10 cellular contexts compared by ENCODE assay signal in genomic region chr7:151313857-151314256, GRCh38. TPM values are rescaled to one million over a fixed set of nuclear protein-coding genes. Genes with fewer than 3 reads are reported as not detected.
A peak's percentile ranks its signal among the peaks of the same experiment; 100 is the strongest.
DNase-seq lines count a peak whose midpoint lies in the region; ATAC-seq, FAIRE-seq and TF ChIP-seq lines count a peak whose summit lies in the region.
"Had no signal": no experiment of that assay in that cellular context is flagged by ENCODE, and none has a peak within 500 bp of the region (broad histone marks: within the 10 kb centered on the region; RNA-seq: fewer than 3 reads in every experiment).

No MANE protein-coding gene starts in this region.

- H3K79me2 ChIP-seq in HepG2 (ENCODE audit: insufficient read depth, low read length) = no peaks in the 10 kb centered on the region

- TF ChIP-seq CTCF in cardiac fibroblast (IDR thresholded peaks at IDR 0.05; ENCODE audit: low read depth, low read length) (no peak), HepG2 (CRISPR knock-in tag; IDR thresholded peaks at IDR 0.05) (no peak), type B pancreatic cell (conservative IDR thresholded peaks at IDR 0.05) (no peak), CD14-positive monocyte (IDR thresholded peaks at IDR 0.05) (no peak), prostate gland (IDR thresholded peaks at IDR 0.05) (no peak)

- POLR2A ChIA-PET in HepG2 (lab: Yijun Ruan, JAX) = no interaction called here

- in situ Hi-C loops in HepG2 (cut with HindIII; ENCODE audit: extremely low pct_ligation_motif_present, low pct_unique_long_range_greater_than_20kb) = no loop called here

- peak; percentile 18; the same call in 2 of the 3 replicates for ATAC-seq in HepG2
- peak; percentile 87 for ATAC-seq in aorta (ENCODE audit: low FRiP score)

- H3K4me1 ChIP-seq in HepG2 (ENCODE audit: insufficient read depth, low read length) = peaks cover 6% of the 10 kb centered on the region; the same call in 1 of the 2 replicates
- no peaks in the 10 kb centered on the region for H3K4me1 ChIP-seq in aorta (ENCODE audit: control insufficient read depth in 1 of 2, insufficient read depth in 2 of 2, low read length in 2 of 2)
- no peaks in the 10 kb centered on the region for H3K4me1 ChIP-seq in prostate gland (replicated peaks)

- peaks cover 2% of the 10 kb centered on the region for H3K27me3 Mint-ChIP-seq in type B pancreatic cell
- H3K27me3 Mint-ChIP-seq in CD14-positive monocyte (ENCODE audit: low read depth in 3 of 3) = peaks cover 0 to 8% (median 0%) of the 10 kb centered on the region in 3 donors

- TF ChIP-seq EP300 in HepG2 (IDR thresholded peaks at IDR 0.05; ENCODE audit: low read depth in 2 of 2, low read length in 2 of 2) (no peak), HepG2 (CRISPR knock-in tag; IDR thresholded peaks at IDR 0.05; ENCODE audit: borderline replicate concordance) (no peak)

- CTCF ChIA-PET in HepG2 (lab: Yijun Ruan, JAX; ENCODE audit: low intra/inter-chr PET ratio, low total read pairs) = interaction anchor here (3.7 kb wide), 1 partner anchor 37 kb away, joined by 60 read pairs; no protein-coding TSS in a partner anchor

- intact Hi-C loops in HepG2 (cut with micrococcal nuclease; ENCODE audit: unreplicated experiment) = no loop called here
- intact Hi-C loops in aorta (cut with DNase I) = loop anchor here (2.0 to 5.0 kb wide), 3 partner anchors 35 to 138 kb away; no protein-coding TSS in a partner anchor
- intact Hi-C loops in CD14-positive monocyte (cut with micrococcal nuclease) = loop anchor here (2.0 to 5.0 kb wide), 2 partner anchors 37 to 133 kb away; no protein-coding TSS in a partner anchor
- intact Hi-C loops in prostate gland (cut with DNase I) = loop anchor here (2.0 kb wide), 1 partner anchor 37 kb away; no protein-coding TSS in a partner anchor

- no peaks in the 10 kb centered on the region for H3K36me3 ChIP-seq in HepG2 (replicated peaks in 1 of 2; ENCODE audit: control insufficient read depth in 1 of 2, insufficient read depth in 2 of 2, low read length in 2 of 2)
- H3K36me3 ChIP-seq in aorta (ENCODE audit: control insufficient read depth in 1 of 2, insufficient read depth in 2 of 2, low read length in 1 of 2) = no peaks in the 10 kb centered on the region
- H3K36me3 ChIP-seq in prostate gland = no peaks in the 10 kb centered on the region

- 45% methylated on average over 8 of the region's 10 CpGs for WGBS in HepG2 (ENCODE audit: low lambda C conversion rate)
- 7 to 11% methylated on average over 10 of the region's 10 CpGs for WGBS in aorta, 2 donors
- 34% methylated on average over 10 of the region's 10 CpGs for WGBS in prostate gland

- H3K9me3 ChIP-seq in HepG2 (ENCODE audit: low read length) = peaks cover 10% of the 10 kb centered on the region
- H3K9me3 ChIP-seq in aorta (ENCODE audit: control insufficient read depth, low read length) = no peaks in the 10 kb centered on the region
- H3K9me3 ChIP-seq in prostate gland = no peaks in the 10 kb centered on the region

- no peak overlapping the region for H3K4me2 ChIP-seq in HepG2 (ENCODE audit: low read depth, low read length)

- H3K4me3 ChIP-seq in cardiac fibroblast (replicated peaks in 1 of 2; ENCODE audit: low read depth in 2 of 2, low read length in 2 of 2) = no peak overlapping the region
- no peak overlapping the region for H3K4me3 ChIP-seq in HepG2 (replicated peaks in 1 of 3; ENCODE audit: insufficient read depth in 1 of 3, low read depth in 2 of 3, low read length in 3 of 3)
- no peak overlapping the region for H3K4me3 ChIP-seq in aorta (ENCODE audit: low read length in 2 of 2)
- H3K4me3 ChIP-seq in prostate gland = no peak overlapping the region

- H3K9me3 Mint-ChIP-seq in type B pancreatic cell (peaks cover 3% of the 10 kb centered on the region), CD14-positive monocyte (peaks cover 1 to 14% (median 9%) of the 10 kb centered on the region in 7 donors)

- H4K20me1 ChIP-seq in HepG2 (ENCODE audit: insufficient read depth, low read length) = no peaks in the 10 kb centered on the region

- no TSS peak for BruUV-seq in HepG2 (replicated peaks; lab: Mats Ljungman, UMichigan)

- no peak overlapping the region for H3K27ac ChIP-seq in HepG2 (ENCODE audit: extremely low read length, insufficient read depth, low read length)
- no peak overlapping the region for H3K27ac ChIP-seq in aorta (ENCODE audit: low read depth in 1 of 2, low read length in 2 of 2)
- H3K27ac ChIP-seq in prostate gland = no peak overlapping the region

- H3K4me3 Mint-ChIP-seq in type B pancreatic cell = no peak overlapping the region
- no peak overlapping the region for H3K4me3 Mint-ChIP-seq in CD14-positive monocyte
- H3K4me3 Mint-ChIP-seq: IgD-negative memory B cell; stimulated activated naive CD8-positive, alpha-beta T cell treated with anti-CD3 and anti-CD28 coated beads, Interleukin-15, Interleukin-2, amounts not matched to agents 100 ng/mL and 50 ng/mL, for 24 hours had no signal

- DNase-seq in stimulated activated CD4-positive, alpha-beta T cell treated with anti-CD3 and anti-CD28 coated beads, Interleukin-4, amount 100 ng/mL, for 24 hours = peak; percentile 9
- no peak for DNase-seq in stimulated activated CD4-positive, alpha-beta T cell treated with anti-CD3 and anti-CD28 coated beads, Interleukin-4, amount 100 ng/mL, for 1 hour
- DNase-seq in cardiac fibroblast (ENCODE audit: low read depth in 2 of 2) = peak; percentile 39 to 48
- no peak for DNase-seq in HepG2 (ENCODE audit: low spot score)
- DNase-seq in aorta = peak; percentile 83 to 92
- no peak for DNase-seq in type B pancreatic cell (ENCODE audit: extremely low spot score, unreplicated experiment)
- DNase-seq in CD14-positive monocyte (ENCODE audit: low spot score) = no peak
- no peak for DNase-seq in prostate gland (ENCODE audit: low spot score)

- no peak for TF ChIP-seq RAD21 in HepG2 (CRISPR knock-in tag; IDR thresholded peaks at IDR 0.05)

- H3K27me3 ChIP-seq in HepG2 (ENCODE audit: control insufficient read depth in 1 of 2, insufficient read depth in 2 of 2, low read length in 2 of 2) (peaks cover 1 to 4% of the 10 kb centered on the region in 2 experiments; a peak in 1 of 5 replicates), aorta (ENCODE audit: control insufficient read depth in 1 of 2, insufficient read depth in 2 of 2, low read length in 1 of 2) (no peaks in the 10 kb centered on the region), prostate gland (replicated peaks; ENCODE audit: insufficient read depth) (no peaks in the 10 kb centered on the region)

- FAIRE-seq in HepG2 (lab: Jason Lieb, UNC) = no peak

- no peak overlapping the region for H3K9ac ChIP-seq in HepG2 (ENCODE audit: insufficient read depth, low read depth, low read length)

- no peak overlapping the region for H2AFZ ChIP-seq in HepG2 (ENCODE audit: low read length)

- no peak overlapping the region for H3K27ac Mint-ChIP-seq in type B pancreatic cell
- no peak overlapping the region for H3K27ac Mint-ChIP-seq in CD14-positive monocyte
- H3K27ac Mint-ChIP-seq: stimulated activated naive CD8-positive, alpha-beta T cell treated with anti-CD3 and anti-CD28 coated beads, Interleukin-15, Interleukin-2, amounts not matched to agents 100 ng/mL and 50 ng/mL, for 24 hours had no signal

- no peak for TF ChIP-seq POLR2A in HepG2 (IDR thresholded peaks at IDR 0.05; ENCODE audit: insufficient read depth in 1 of 2, low read depth in 2 of 2, low read length in 2 of 2)
- TF ChIP-seq POLR2A in prostate gland (IDR thresholded peaks at IDR 0.05) = no peak

- no peaks in the 10 kb centered on the region for H3K4me1 Mint-ChIP-seq in type B pancreatic cell (ENCODE audit: unreplicated experiment)
- peaks cover 6% of the 10 kb centered on the region for H3K4me1 Mint-ChIP-seq in CD14-positive monocyte

- H3K36me3 Mint-ChIP-seq in type B pancreatic cell = no peaks in the 10 kb centered on the region
- H3K36me3 Mint-ChIP-seq in CD14-positive monocyte = no peaks in the 10 kb centered on the region

TF ChIP-seq in HepG2, 621 proteins besides CTCF, POLR2A, EP300 and RAD21 (continues in another document):
- TF ChIP-seq, protein P1, sequence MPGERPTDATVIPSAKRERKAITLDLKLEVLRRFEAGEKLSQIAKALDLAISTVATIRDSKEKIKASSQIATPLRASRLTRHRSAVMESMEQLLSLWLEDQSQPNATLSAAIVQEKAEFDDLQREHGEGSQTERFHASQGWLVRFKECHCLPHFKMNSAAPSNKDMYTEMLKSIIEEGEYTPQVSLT (CRISPR knock-in tag; IDR thresholded peaks at IDR 0.05; ENCODE audit: borderline replicate concordance, low read depth) = no peak

RNA-seq across cellular contexts. Expression of gene NUB1, which starts 27.8 kb away (rescaled TPM):
- total RNA-seq in HepG2 (2016; rRNA removed; fragmentation: Illumina TruSeq; extraction: Trizol) (37.0 and 47.3 TPM in 2 replicates), aorta (10 to 100 TPM; 47.4 to 56.6 TPM), type B pancreatic cell (ENCODE audit: low replicate concordance) (49.3 and 54.3 TPM in 2 replicates), prostate gland (10 to 100 TPM; 46.4 to 53.7 TPM)
- total RNA-seq in HepG2 (2016; cell fraction: cytosol; rRNA removed; fragmentation: Illumina TruSeq; extraction: Trizol; ENCODE audit: low read depth) = 4.7 and 6.0 TPM in 2 replicates
- 35.2 and 42.6 TPM in 2 replicates for total RNA-seq in HepG2 (2016; cell fraction: insoluble cytoplasmic fraction; rRNA removed; fragmentation: Illumina TruSeq; extraction: Trizol)
- 10.8 and 12.6 TPM in 2 replicates for total RNA-seq in HepG2 (2016; cell fraction: membrane; rRNA removed; fragmentation: Illumina TruSeq; extraction: Trizol)
- 18.9 and 20.1 TPM in 2 replicates for total RNA-seq in HepG2 (2016; cell fraction: nucleus; rRNA removed; fragmentation: Illumina TruSeq; extraction: Trizol)
- polyA plus RNA-seq in HepG2 (2011; rRNA removed) (26.0 and 27.1 TPM in 2 replicates), aorta (10 to 100 TPM; 34.6 to 36.3 TPM), CD14-positive monocyte (10 to 100 TPM; 37.2 to 39.2 TPM)
- polyA plus RNA-seq in HepG2 (2011; cell fraction: cytosol; rRNA removed) = 19.1 and 22.8 TPM in 2 replicates
- polyA plus RNA-seq in HepG2 (2011; cell fraction: nucleus; rRNA removed) = 33.3 and 38.5 TPM in 2 replicates
- 42.2 and 43.6 TPM in 2 replicates for polyA plus RNA-seq in HepG2 (2012)
- 2.7 and 3.1 TPM in 2 replicates for polyA plus RNA-seq in HepG2 (2016; cell fraction: cytosol; fragmentation: Illumina TruSeq; extraction: Trizol; ENCODE audit: low read depth)
- polyA plus RNA-seq in HepG2 (2016; cell fraction: insoluble cytoplasmic fraction; fragmentation: Illumina TruSeq; extraction: Trizol; ENCODE audit: low read depth) = 47.8 and 54.9 TPM in 2 replicates
- polyA plus RNA-seq in HepG2 (2016; cell fraction: membrane; fragmentation: Illumina TruSeq; extraction: Trizol; ENCODE audit: low read depth) = 6.4 and 6.9 TPM in 2 replicates
- polyA plus RNA-seq in HepG2 (2016; cell fraction: nucleus; fragmentation: Illumina TruSeq; extraction: Trizol; ENCODE audit: insufficient read depth, low read depth) = 27.0 and 28.5 TPM in 2 replicates
- 32.1 and 35.9 TPM in 2 replicates for polyA minus RNA-seq in HepG2 (2011; rRNA and poly(A)+ RNA removed; ENCODE audit: low replicate concordance)
- polyA minus RNA-seq in HepG2 (2011; cell fraction: cytosol; rRNA and poly(A)+ RNA removed) = 22.8 and 23.4 TPM in 2 replicates
- 31.8 and 46.1 TPM in 2 replicates for polyA minus RNA-seq in HepG2 (2011; cell fraction: nucleus; rRNA and poly(A)+ RNA removed)

Comparison
In these comparisons a context has a peak if more than half of its experiments do, and no peak if none do; other contexts are left out.
1. DNase-seq: peak in stimulated activated CD4-positive, alpha-beta T cell treated with anti-CD3 and anti-CD28 coated beads, Interleukin-4, amount 100 ng/mL, for 24 hours (single experiment), cardiac fibroblast (2 of 2) and aorta (2 of 2); none in stimulated activated CD4-positive, alpha-beta T cell treated with anti-CD3 and anti-CD28 coated beads, Interleukin-4, amount 100 ng/mL, for 1 hour (single experiment), HepG2 (single experiment), type B pancreatic cell (single experiment), CD14-positive monocyte (single experiment) and prostate gland (single experiment).